ENCODE assay signal across 21 cellular contexts in the genomic region with DNA sequence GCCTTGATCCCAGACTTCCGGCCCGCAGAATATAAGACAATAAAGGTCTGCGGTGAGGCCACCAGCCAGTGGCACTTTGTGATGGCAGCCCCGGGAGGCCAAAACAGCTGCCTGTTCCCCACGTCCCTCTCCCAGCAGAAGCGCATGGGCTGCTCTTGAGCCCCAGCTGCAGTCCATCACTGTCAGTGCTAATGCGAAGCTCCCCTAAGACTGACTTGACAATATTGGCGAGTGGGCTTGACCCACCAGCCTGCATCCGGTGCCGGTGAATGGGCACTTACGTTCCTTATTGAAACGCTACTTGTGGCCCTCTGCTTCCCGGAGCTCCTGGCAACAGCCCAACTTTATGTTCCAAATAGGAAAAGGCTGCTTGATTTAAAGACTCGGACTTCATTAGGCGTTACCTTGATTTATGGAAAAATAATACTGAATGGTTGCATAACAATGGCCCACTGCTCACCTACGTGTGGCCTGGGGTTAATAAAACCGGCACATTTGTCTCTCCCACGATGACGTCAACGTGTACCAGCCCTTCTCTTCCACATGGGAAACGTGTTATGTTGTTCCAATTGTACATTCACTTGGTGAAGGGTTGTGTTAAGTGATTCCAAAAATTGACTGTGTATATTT.
DNase-seq lines count a peak whose midpoint lies in the region; ATAC-seq and TF ChIP-seq lines count a peak whose summit lies in the region.
"Had no signal": no experiment of that assay in that cellular context is flagged by ENCODE, and none has a peak within 500 bp of the region (broad histone marks: within the 10 kb centered on the region; RNA-seq: fewer than 3 reads in every experiment).

No MANE protein-coding gene starts in this region.

- no peaks in the 10 kb centered on the region for H3K36me3 ChIP-seq in left lung
- H3K36me3 ChIP-seq in uterus = no peaks in the 10 kb centered on the region
- H3K36me3 ChIP-seq: cardiac muscle cell had no signal

- no peaks in the 10 kb centered on the region for H3K36me3 Mint-ChIP-seq in chondrocyte (ENCODE audit: low read depth)
- no peaks in the 10 kb centered on the region for H3K36me3 Mint-ChIP-seq in activated naive CD8-positive, alpha-beta T cell treated with anti-CD3 and anti-CD28 coated beads for 36 hours
- H3K36me3 Mint-ChIP-seq: memory B cell had no signal

- no peak for TF ChIP-seq POLR2A in uterus (IDR thresholded peaks at IDR 0.05)

- H3K27me3 ChIP-seq in left lung = no peaks in the 10 kb centered on the region
- H3K27me3 ChIP-seq in uterus = no peaks in the 10 kb centered on the region
- H3K27me3 ChIP-seq: cardiac muscle cell had no signal

- H3K27me3 Mint-ChIP-seq in chondrocyte (ENCODE audit: low read depth) = peaks cover 20% of the 10 kb centered on the region
- no peaks in the 10 kb centered on the region for H3K27me3 Mint-ChIP-seq in activated naive CD8-positive, alpha-beta T cell treated with anti-CD3 and anti-CD28 coated beads for 36 hours
- H3K27me3 Mint-ChIP-seq: stimulated activated naive CD8-positive, alpha-beta T cell treated with anti-CD3 and anti-CD28 coated beads, Interleukin-15, amount 100 ng/mL, for 72 hours had no signal

- no peak overlapping the region for H3K4me3 ChIP-seq in left lung
- no peak overlapping the region for H3K4me3 ChIP-seq in uterus
- H3K4me3 ChIP-seq: cardiac muscle cell, PC-9 had no signal

- no peak overlapping the region for H3K4me3 Mint-ChIP-seq in chondrocyte (ENCODE audit: unreplicated experiment)
- H3K4me3 Mint-ChIP-seq in activated naive CD8-positive, alpha-beta T cell treated with anti-CD3 and anti-CD28 coated beads for 36 hours = no peak overlapping the region
- H3K4me3 Mint-ChIP-seq: neural crest cell; stimulated activated naive CD8-positive, alpha-beta T cell treated with anti-CD3 and anti-CD28 coated beads, Interleukin-15, amount 100 ng/mL, for 72 hours had no signal

- intact Hi-C loops in left ventricle myocardium superior (cut with micrococcal nuclease) = no loop called here
- intact Hi-C loops in cardiac septum (cut with DNase I) = no loop called here
- intact Hi-C loops in left lung (cut with DNase I) = loop anchor here in 1 of 2 donors (10.0 kb wide), 1 partner anchor 126 kb away; no protein-coding TSS in a partner anchor
- intact Hi-C loops in uterus (cut with DNase I; ENCODE audit: low total_unique reads) = no loop called here

- H3K4me1 Mint-ChIP-seq in chondrocyte (ENCODE audit: low read depth) = no peaks in the 10 kb centered on the region
- H3K4me1 Mint-ChIP-seq in activated naive CD8-positive, alpha-beta T cell treated with anti-CD3 and anti-CD28 coated beads for 36 hours = peaks cover 12% of the 10 kb centered on the region
- H3K4me1 Mint-ChIP-seq: neural crest cell had no signal

- H3K4me1 ChIP-seq in left lung (peaks cover 10 to 11% of the 10 kb centered on the region in 2 donors), uterus (no peaks in the 10 kb centered on the region)

- H3K9me3 Mint-ChIP-seq in chondrocyte (ENCODE audit: low read depth) = no peaks in the 10 kb centered on the region
- no peaks in the 10 kb centered on the region for H3K9me3 Mint-ChIP-seq in activated naive CD8-positive, alpha-beta T cell treated with anti-CD3 and anti-CD28 coated beads for 36 hours
- H3K9me3 Mint-ChIP-seq: memory B cell; neural crest cell; stimulated activated naive CD8-positive, alpha-beta T cell treated with anti-CD3 and anti-CD28 coated beads, Interleukin-15, amount 100 ng/mL, for 72 hours had no signal

- no peak overlapping the region for H3K27ac Mint-ChIP-seq in chondrocyte (ENCODE audit: unreplicated experiment)
- no peak overlapping the region for H3K27ac Mint-ChIP-seq in activated naive CD8-positive, alpha-beta T cell treated with anti-CD3 and anti-CD28 coated beads for 36 hours
- H3K27ac Mint-ChIP-seq: stimulated activated naive CD8-positive, alpha-beta T cell treated with anti-CD3 and anti-CD28 coated beads, Interleukin-15, amount 100 ng/mL, for 72 hours had no signal

- H3K27ac ChIP-seq in left lung = peak overlapping the region; percentile 50 to 61
- H3K27ac ChIP-seq in uterus = peak overlapping the region; percentile 22 to 49
- H3K27ac ChIP-seq: cardiac muscle cell, PC-9 had no signal

- ATAC-seq in left ventricle myocardium superior = peak; percentile 33
- peak; percentile 57 for ATAC-seq in left lung
- no peak for ATAC-seq in GM19455 (IDR thresholded peaks at IDR 0.05; ENCODE audit: unreplicated experiment)
- ATAC-seq: stimulated activated naive CD8-positive, alpha-beta T cell treated with anti-CD3 and anti-CD28 coated beads, Interleukin-15, amount 100 ng/mL, for 72 hours had no signal

- TF ChIP-seq CTCF in chondrocyte (IDR thresholded peaks at IDR 0.05) (no peak), left lung (IDR thresholded peaks at IDR 0.05) (no peak), uterus (IDR thresholded peaks at IDR 0.05) (no peak)

- H3K9me3 ChIP-seq in left lung (no peaks in the 10 kb centered on the region), uterus (no peaks in the 10 kb centered on the region)

- no peak for DNase-seq in left ventricle myocardium superior
- DNase-seq in cardiac septum (ENCODE audit: low spot score) = no peak
- peak; percentile 67 for DNase-seq in chondrocyte (ENCODE audit: low spot score)
- no peak for DNase-seq in left lung
- DNase-seq in uterus = peak in 1 of 2 donors; percentile 62
- no peak for DNase-seq in activated naive CD8-positive, alpha-beta T cell treated with anti-CD3 and anti-CD28 coated beads for 36 hours
- no peak for DNase-seq in NCI-H2227 treated with DMSO at 0.1 percent for 48 hours (lab: John Stamatoyannopoulos, UW)
- DNase-seq: ACHN; activated naive CD4-positive, alpha-beta T cell treated with Interleukin-2 at 50 U/mL for 16 hours; GOT3; hypothalamus; IMR-90; NCI-H1105 treated with DMSO at 0.1 percent for 48 hours; NCI-H510A; PC-9; small intestine; stimulated activated naive CD8-positive, alpha-beta T cell treated with anti-CD3 and anti-CD28 coated beads, Interleukin-15, amount 100 ng/mL, for 72 hours had no signal
